13 cellular contexts compared by ENCODE assay signal in the genomic region with DNA sequence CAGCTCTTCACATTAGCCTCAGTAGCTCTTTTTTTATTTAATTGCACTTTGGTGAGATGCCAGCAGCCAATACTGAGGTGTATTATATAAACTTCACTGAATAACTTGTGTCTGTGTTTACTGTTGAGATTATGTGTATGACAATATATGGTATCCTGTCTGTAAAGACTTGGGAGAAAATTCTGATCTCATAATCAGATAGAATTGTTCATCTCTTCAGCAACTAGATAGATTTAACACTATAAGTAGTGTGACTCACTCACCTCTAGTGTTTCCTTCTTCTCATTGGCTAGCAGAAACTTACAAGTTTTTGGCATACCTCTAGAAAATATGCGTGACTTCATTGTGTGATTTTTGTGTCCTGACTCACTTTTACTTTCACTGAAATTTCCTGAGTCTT.
DNase-seq lines count a peak whose midpoint lies in the region; ATAC-seq, FAIRE-seq and TF ChIP-seq lines count a peak whose summit lies in the region.
"Had no signal": no experiment of that assay in that cellular context is flagged by ENCODE, and none has a peak within 500 bp of the region (broad histone marks: within the 10 kb centered on the region; RNA-seq: fewer than 3 reads in every experiment).

No MANE protein-coding gene starts in this region.

- no peak overlapping the region for H3K4me3 ChIP-seq in pancreas
- H3K4me3 ChIP-seq: transverse colon had no signal

- TF ChIP-seq CTCF in pancreas (IDR thresholded peaks at IDR 0.05): no peak

- FAIRE-seq in pancreas (lab: Jason Lieb, UNC): no peak
- FAIRE-seq: H1 had no signal

- no peaks in the 10 kb centered on the region for H3K9me3 ChIP-seq in pancreas
- H3K9me3 ChIP-seq: neutrophil, transverse colon had no signal

- intact Hi-C loops in pancreas (cut with DNase I) (no loop called here), Right ventricle myocardium inferior (cut with DNase I) (no loop called here)

- peak overlapping the region in 2 of 4 donors; percentile 13 to 35 for H3K27ac ChIP-seq in pancreas
- H3K27ac ChIP-seq: neutrophil, transverse colon had no signal

- WGBS in pancreas, 2 donors: 41 to 44% methylated on average over 1 of the region's 1 CpG

- ATAC-seq in pancreas: peak; percentile 52 to 63 (median 57)
- no peak for ATAC-seq in Right ventricle myocardium inferior
- no peak for ATAC-seq in GM21825 (IDR thresholded peaks at IDR 0.05; ENCODE audit: unreplicated experiment)
- no peak for ATAC-seq in GM18907 (IDR thresholded peaks at IDR 0.05; ENCODE audit: unreplicated experiment)

- peak; percentile 89 for DNase-seq in EH (ENCODE audit: low read depth)
- peak; percentile 69 for DNase-seq in NCI-H226
- peak; percentile 93 for DNase-seq in dermis blood vessel endothelial cell
- no peak for DNase-seq in pancreas
- DNase-seq in Right ventricle myocardium inferior (ENCODE audit: missing footprints): no peak
- no peak for DNase-seq in NCI-H345 (lab: John Stamatoyannopoulos, UW)
- DNase-seq: effector CD4-positive, alpha-beta T cell; NCI-H1105; transverse colon had no signal

- peaks cover 6 to 13% (median 13%) of the 10 kb centered on the region in 3 donors for H3K4me1 ChIP-seq in pancreas

- H3K36me3 ChIP-seq in pancreas: no peaks in the 10 kb centered on the region
- H3K36me3 ChIP-seq: neutrophil, transverse colon had no signal

- H3K27me3 ChIP-seq in pancreas: no peaks in the 10 kb centered on the region
- H3K27me3 ChIP-seq: neutrophil, transverse colon had no signal

Comparison
In these comparisons a context has a peak if more than half of its experiments do, and no peak if none do; other contexts are left out.
1. DNase-seq: peak in EH (single experiment), NCI-H226 (single experiment) and dermis blood vessel endothelial cell (single experiment); none in pancreas (0 of 6), Right ventricle myocardium inferior (single experiment) and NCI-H345 (single experiment).
2. ATAC-seq: peak in pancreas (4 of 4); none in Right ventricle myocardium inferior (single experiment), GM21825 (single experiment) and GM18907 (single experiment).